ENCODE assay signal across 8 cellular contexts in genomic region chr6:7911345-7911725, GRCh38. TPM values are rescaled to one million over a fixed set of nuclear protein-coding genes. Genes with fewer than 3 reads are reported as not detected.
DNase-seq lines count a peak whose midpoint lies in the region; ATAC-seq and TF ChIP-seq lines count a peak whose summit lies in the region.

No MANE protein-coding gene starts in this region.

- H3K27ac ChIP-seq in SJCRH30 (no peak overlapping the region), skin epidermis (peak overlapping the region in 20 of 21 experiments; percentile 39 to 88 (median 82)), aorta (ENCODE audit: low read depth in 1 of 2, low read length in 2 of 2) (no peak overlapping the region)

- no peak for ATAC-seq in aorta (ENCODE audit: low FRiP score)

- intact Hi-C loops in aorta (cut with DNase I), result loop anchor here in 1 of 2 donors (5.0 to 10.0 kb wide), 3 partner anchors 81 to 187 kb away; partner anchors contain the start of gene BMP6
- intact Hi-C loops in activated CD4-positive, alpha-beta T cell treated with anti-CD3 and anti-CD28 coated beads, Interleukin-2, amount 10 ng/mL, durations not matched to agents 24 days and 14 days (cut with micrococcal nuclease), result loop anchor here (2.0 to 10.0 kb wide), 4 partner anchors 153 to 767 kb away; partner anchors contain the start of genes BLOC1S5 and SLC35B3

- H3K4me3 Mint-ChIP-seq in HFFc6, result peak overlapping the region; percentile 82
- no peak overlapping the region for H3K4me3 Mint-ChIP-seq in activated CD4-positive, alpha-beta T cell treated with anti-CD3 and anti-CD28 coated beads, Interleukin-2, amount 10 ng/mL, durations not matched to agents 24 days and 14 days

- H3K9me3 ChIP-seq in SJCRH30 (replicated peaks) (no peaks in the 10 kb centered on the region), aorta (ENCODE audit: control insufficient read depth, low read length) (no peaks in the 10 kb centered on the region)

- peaks cover 3% of the 10 kb centered on the region; the same call in 1 of the 2 replicates for H3K4me1 ChIP-seq in SJCRH30
- no peaks in the 10 kb centered on the region for H3K4me1 ChIP-seq in aorta (ENCODE audit: control insufficient read depth in 1 of 2, insufficient read depth in 2 of 2, low read length in 2 of 2)

- no peak overlapping the region for H3K27ac Mint-ChIP-seq in HFFc6
- H3K27ac Mint-ChIP-seq in activated CD4-positive, alpha-beta T cell treated with anti-CD3 and anti-CD28 coated beads, Interleukin-2, amount 10 ng/mL, durations not matched to agents 24 days and 14 days, result no peak overlapping the region

- DNase-seq in HFFc6 (no peak), SJCRH30 (peak; percentile 8 to 28), fibroblast of villous mesenchyme (ENCODE audit: low read depth) (no peak), hepatic stellate cell (ENCODE audit: low spot score) (no peak), aorta (no peak)
- DNase-seq in activated CD4-positive, alpha-beta T cell treated with anti-CD3 and anti-CD28 coated beads, Interleukin-2, amount 50 U/mL, for 48 hours, result no peak
- DNase-seq in activated CD4-positive, alpha-beta T cell treated with anti-CD3 and anti-CD28 coated beads, Interleukin-2, amount 10 ng/mL, durations not matched to agents 24 days and 14 days, result no peak

- WGBS in aorta, 2 donors, result 86 to 90% methylated on average over 11 of the region's 11 CpGs

- H3K4me1 Mint-ChIP-seq in HFFc6 (ENCODE audit: low read depth), result peaks cover 18% of the 10 kb centered on the region
- H3K4me1 Mint-ChIP-seq in activated CD4-positive, alpha-beta T cell treated with anti-CD3 and anti-CD28 coated beads, Interleukin-2, amount 10 ng/mL, durations not matched to agents 24 days and 14 days, result peaks cover 17% of the 10 kb centered on the region

- no peaks in the 10 kb centered on the region for H3K27me3 ChIP-seq in SJCRH30
- no peaks in the 10 kb centered on the region for H3K27me3 ChIP-seq in aorta (ENCODE audit: control insufficient read depth in 1 of 2, insufficient read depth in 2 of 2, low read length in 1 of 2)

- no peaks in the 10 kb centered on the region for H3K9me3 Mint-ChIP-seq in HFFc6
- no peaks in the 10 kb centered on the region for H3K9me3 Mint-ChIP-seq in activated CD4-positive, alpha-beta T cell treated with anti-CD3 and anti-CD28 coated beads, Interleukin-2, amount 10 ng/mL, durations not matched to agents 24 days and 14 days

- H3K36me3 Mint-ChIP-seq in HFFc6 (ENCODE audit: low read depth), result no peaks in the 10 kb centered on the region
- H3K36me3 Mint-ChIP-seq in activated CD4-positive, alpha-beta T cell treated with anti-CD3 and anti-CD28 coated beads, Interleukin-2, amount 10 ng/mL, durations not matched to agents 24 days and 14 days (ENCODE audit: low read depth), result peaks cover 9% of the 10 kb centered on the region

- peak overlapping the region; percentile 68 for H3K4me3 ChIP-seq in SJCRH30
- peak overlapping the region; percentile 64 for H3K4me3 ChIP-seq in fibroblast of villous mesenchyme (ENCODE audit: low read depth, low read length)
- H3K4me3 ChIP-seq in skin epidermis, result peak overlapping the region; percentile 37 to 97 (median 86)
- no peak overlapping the region for H3K4me3 ChIP-seq in aorta (ENCODE audit: low read length in 2 of 2)

- TF ChIP-seq CTCF in HFFc6 (IDR thresholded peaks at IDR 0.05) (no peak), fibroblast of villous mesenchyme (IDR thresholded peaks at IDR 0.05; ENCODE audit: insufficient read depth, low read depth, low read length) (no peak)

- no peaks in the 10 kb centered on the region for H3K36me3 ChIP-seq in SJCRH30
- H3K36me3 ChIP-seq in aorta (ENCODE audit: control insufficient read depth in 1 of 2, insufficient read depth in 2 of 2, low read length in 1 of 2), result no peaks in the 10 kb centered on the region

- no peaks in the 10 kb centered on the region; the same call in 1 of the 2 replicates for H3K27me3 Mint-ChIP-seq in HFFc6 (ENCODE audit: insufficient read depth)
- no peaks in the 10 kb centered on the region for H3K27me3 Mint-ChIP-seq in activated CD4-positive, alpha-beta T cell treated with anti-CD3 and anti-CD28 coated beads, Interleukin-2, amount 10 ng/mL, durations not matched to agents 24 days and 14 days

RNA-seq across cellular contexts. Expression of gene TXNDC5, which starts 0.7 kb away (rescaled TPM):
- total RNA-seq in HFFc6 (2021; fragmentation: NEBNext Ultra II Directional; extraction: Animal tissue kit (Norgen Biotek cat#: 25700)), result 100 to 1,000 TPM; 226 to 280 (median 258) TPM
- 128 and 134 TPM in 2 replicates for total RNA-seq in SJCRH30 (2014; rRNA removed; shearing (Covaris generic))
- total RNA-seq in fibroblast of villous mesenchyme, result 299 and 365 TPM in 2 replicates
- total RNA-seq in aorta, result 10 to 100 TPM; 94.7 to 96.7 TPM
- polyA plus RNA-seq in aorta, result 10 to 100 TPM; 62.5 to 94.0 TPM
- total RNA-seq in activated CD4-positive, alpha-beta T cell treated with anti-CD3 and anti-CD28 coated beads, Interleukin-2, amount 10 ng/mL, durations not matched to agents 24 days and 14 days, result 111 and 112 TPM in 2 replicates

Comparison
In these comparisons a context has a peak if more than half of its experiments do, and no peak if none do; other contexts are left out.
1. DNase-seq: peak in SJCRH30 (2 of 2); none in HFFc6 (single experiment), fibroblast of villous mesenchyme (single experiment), activated CD4-positive, alpha-beta T cell treated with anti-CD3 and anti-CD28 coated beads, Interleukin-2, amount 50 U/mL, for 48 hours (0 of 2), hepatic stellate cell (single experiment), aorta (0 of 2) and activated CD4-positive, alpha-beta T cell treated with anti-CD3 and anti-CD28 coated beads, Interleukin-2, amount 10 ng/mL, durations not matched to agents 24 days and 14 days (single experiment).
2. H3K27ac ChIP-seq: peak in skin epidermis (20 of 21); none in SJCRH30 (single experiment) and aorta (0 of 2).
3. H3K4me3 ChIP-seq: peak in SJCRH30 (single experiment), fibroblast of villous mesenchyme (single experiment) and skin epidermis (7 of 7); none in aorta (0 of 2).